Comparison of ENCODE assay signal across 8 cellular contexts in genomic region chr6:151004415-151005024, GRCh38.
DNase-seq lines count a peak whose midpoint lies in the region; ATAC-seq and TF ChIP-seq lines count a peak whose summit lies in the region.

No MANE protein-coding gene starts in this region.

- peaks cover 7% of the 10 kb centered on the region for H3K36me3 Mint-ChIP-seq in activated CD4-positive, alpha-beta T cell treated with anti-CD3 and anti-CD28 coated beads, Interleukin-2, amount 10 ng/mL, durations not matched to agents 7 days and 5 days (ENCODE audit: low read depth)
- H3K36me3 Mint-ChIP-seq in dendritic cell treated with granulocyte-macrophage colony-stimulating factor and Interleukin-4, amounts not matched to agents 40 ng/mL and 50 ng/mL, for 4 days (ENCODE audit: low read depth) = no peaks in the 10 kb centered on the region

- CTCF ChIA-PET in activated CD4-positive, alpha-beta T cell treated with anti-CD3 and anti-CD28 coated beads, Interleukin-2, amount 10 ng/mL, durations not matched to agents 7 days and 5 days (lab: Charles Lee) = interaction anchor here (1.0 to 2.4 kb wide), 3 partner anchors 10 to 320 kb away, joined by 3 to 13 read pairs (median 6); no protein-coding TSS in a partner anchor

- H3K36me3 ChIP-seq in ovary = no peaks in the 10 kb centered on the region

- TF ChIP-seq POLR2A in ovary (IDR thresholded peaks at IDR 0.05) = no peak

- no peak for TF ChIP-seq CTCF in ovary (IDR thresholded peaks at IDR 0.05)

- DNase-seq in activated CD4-positive, alpha-beta T cell treated with anti-CD3 and anti-CD28 coated beads, Interleukin-2, amount 10 ng/mL, durations not matched to agents 7 days and 5 days = no peak
- DNase-seq in activated CD4-positive, alpha-beta T cell treated with anti-CD3 and anti-CD28 coated beads, Interleukin-2, amount 50 U/mL, for 1 hour = no peak
- DNase-seq in NCI-H774 (lab: John Stamatoyannopoulos, UW) (peak; percentile 69), ovary (peak in 2 of 5 donors; percentile 50 to 68), occipital lobe (lab: John Stamatoyannopoulos, UW) (no peak), GM19238 (ENCODE audit: insufficient read length, low spot score) (no peak)

- intact Hi-C loops in dendritic cell treated with granulocyte-macrophage colony-stimulating factor and Interleukin-4, amounts not matched to agents 40 ng/mL and 50 ng/mL, for 4 days (cut with micrococcal nuclease) = no loop called here
- intact Hi-C loops in ovary (cut with DNase I) = loop anchor here in 2 of 4 donors (5.0 to 10.0 kb wide), 2 partner anchors 110 to 112 kb away; no protein-coding TSS in a partner anchor

- no peaks in the 10 kb centered on the region for H3K9me3 ChIP-seq in ovary

- peak overlapping the region; percentile 28 to 78 for H3K27ac ChIP-seq in ovary

- H3K4me3 ChIP-seq in ovary = no peak overlapping the region

- no peak overlapping the region for H3K4me3 Mint-ChIP-seq in activated CD4-positive, alpha-beta T cell treated with anti-CD3 and anti-CD28 coated beads, Interleukin-2, amount 10 ng/mL, durations not matched to agents 7 days and 5 days
- peak overlapping the region; percentile 34 for H3K4me3 Mint-ChIP-seq in dendritic cell treated with granulocyte-macrophage colony-stimulating factor and Interleukin-4, amounts not matched to agents 40 ng/mL and 50 ng/mL, for 4 days

- H3K27ac Mint-ChIP-seq in activated CD4-positive, alpha-beta T cell treated with anti-CD3 and anti-CD28 coated beads, Interleukin-2, amount 10 ng/mL, durations not matched to agents 7 days and 5 days = peak overlapping the region; percentile 25
- peak overlapping the region; percentile 66 for H3K27ac Mint-ChIP-seq in dendritic cell treated with granulocyte-macrophage colony-stimulating factor and Interleukin-4, amounts not matched to agents 40 ng/mL and 50 ng/mL, for 4 days

- peaks cover 21% of the 10 kb centered on the region for H3K4me1 ChIP-seq in ovary (ENCODE audit: insufficient read depth)

- WGBS in ovary, 3 donors = 6 to 10% (median 9%) methylated on average over 8 of the region's 8 CpGs

- no peak for TF ChIP-seq EP300 in ovary (IDR thresholded peaks at IDR 0.05)

- no peaks in the 10 kb centered on the region for H3K27me3 Mint-ChIP-seq in activated CD4-positive, alpha-beta T cell treated with anti-CD3 and anti-CD28 coated beads, Interleukin-2, amount 10 ng/mL, durations not matched to agents 7 days and 5 days
- H3K27me3 Mint-ChIP-seq in dendritic cell treated with granulocyte-macrophage colony-stimulating factor and Interleukin-4, amounts not matched to agents 40 ng/mL and 50 ng/mL, for 4 days = no peaks in the 10 kb centered on the region

- H3K27me3 ChIP-seq in ovary = no peaks in the 10 kb centered on the region

- no peak for ATAC-seq in GM18498 (IDR thresholded peaks at IDR 0.05; ENCODE audit: unreplicated experiment)

- H3K9me3 Mint-ChIP-seq in activated CD4-positive, alpha-beta T cell treated with anti-CD3 and anti-CD28 coated beads, Interleukin-2, amount 10 ng/mL, durations not matched to agents 7 days and 5 days = no peaks in the 10 kb centered on the region
- H3K9me3 Mint-ChIP-seq in dendritic cell treated with granulocyte-macrophage colony-stimulating factor and Interleukin-4, amounts not matched to agents 40 ng/mL and 50 ng/mL, for 4 days = no peaks in the 10 kb centered on the region

- POLR2A ChIA-PET in activated CD4-positive, alpha-beta T cell treated with anti-CD3 and anti-CD28 coated beads, Interleukin-2, amount 10 ng/mL, durations not matched to agents 7 days and 5 days (lab: Charles Lee) = no interaction called here

- H3K4me1 Mint-ChIP-seq in activated CD4-positive, alpha-beta T cell treated with anti-CD3 and anti-CD28 coated beads, Interleukin-2, amount 10 ng/mL, durations not matched to agents 7 days and 5 days = peaks cover 42% of the 10 kb centered on the region
- H3K4me1 Mint-ChIP-seq in dendritic cell treated with granulocyte-macrophage colony-stimulating factor and Interleukin-4, amounts not matched to agents 40 ng/mL and 50 ng/mL, for 4 days (ENCODE audit: low read depth) = peaks cover 28% of the 10 kb centered on the region
